ENCODE assay signal across 30 cellular contexts in genomic region chr6:105189026-105189680, GRCh38. TPM values are rescaled to one million over a fixed set of nuclear protein-coding genes. Genes with fewer than 3 reads are reported as not detected.
"Had no signal": no experiment of that assay in that cellular context is flagged by ENCODE, and none has a peak within 500 bp of the region (broad histone marks: within the 10 kb centered on the region; RNA-seq: fewer than 3 reads in every experiment).

No MANE protein-coding gene starts in this region.

- H3K4me3 ChIP-seq: esophagus muscularis mucosa, heart left ventricle had no signal

- H3K4me1 Mint-ChIP-seq: activated CD4-positive, alpha-beta memory T cell treated with anti-CD3 and anti-CD28 coated beads, Interleukin-2, amount 10 ng/mL, durations not matched to agents 7 days and 5 days; activated CD4-positive, alpha-beta T cell treated with anti-CD3 and anti-CD28 coated beads, Interleukin-2, amount 10 ng/mL, durations not matched to agents 7 days and 5 days; activated T-helper 17 cell treated with anti-CD3 and anti-CD28 coated beads, Interleukin-2, amount 50 U/mL, for 72 hours had no signal

- H3K4me3 Mint-ChIP-seq: activated CD4-positive, alpha-beta memory T cell treated with anti-CD3 and anti-CD28 coated beads, Interleukin-2, amount 10 ng/mL, durations not matched to agents 7 days and 5 days; activated CD4-positive, alpha-beta T cell treated with anti-CD3 and anti-CD28 coated beads, Interleukin-2, amount 10 ng/mL, durations not matched to agents 7 days and 5 days; activated naive CD8-positive, alpha-beta T cell; activated T-cell treated with anti-CD3 and anti-CD28 coated beads, Interleukin-2, amount 50 U/mL, for 4 hours; activated T-helper 17 cell treated with anti-CD3 and anti-CD28 coated beads, Interleukin-2, amount 50 U/mL, for 72 hours had no signal

- H3K27ac ChIP-seq: brain microvascular endothelial cell, esophagus muscularis mucosa, heart left ventricle had no signal

- H3K4me1 ChIP-seq: esophagus muscularis mucosa had no signal

- H3K9me3 ChIP-seq: esophagus muscularis mucosa, heart left ventricle had no signal

- ATAC-seq: activated T-cell treated with anti-CD3 and anti-CD28 coated beads, Interleukin-2, amount 50 U/mL, for 4 hours; activated T-helper 17 cell treated with anti-CD3 and anti-CD28 coated beads, Interleukin-2, amount 50 U/mL, for 72 hours; heart left ventricle had no signal

- H3K36me3 ChIP-seq: brain microvascular endothelial cell, esophagus muscularis mucosa, heart left ventricle had no signal

- H3K27me3 ChIP-seq: brain microvascular endothelial cell, esophagus muscularis mucosa, heart left ventricle had no signal

- H3K27ac Mint-ChIP-seq: activated CD4-positive, alpha-beta memory T cell treated with anti-CD3 and anti-CD28 coated beads, Interleukin-2, amount 10 ng/mL, durations not matched to agents 7 days and 5 days; activated CD4-positive, alpha-beta T cell treated with anti-CD3 and anti-CD28 coated beads, Interleukin-2, amount 10 ng/mL, durations not matched to agents 7 days and 5 days; activated naive CD8-positive, alpha-beta T cell; activated T-helper 17 cell treated with anti-CD3 and anti-CD28 coated beads, Interleukin-2, amount 50 U/mL, for 72 hours had no signal

- H3K36me3 Mint-ChIP-seq: activated naive CD8-positive, alpha-beta T cell had no signal

- FAIRE-seq: astrocyte, endometrium had no signal

- H3K9me3 Mint-ChIP-seq: activated CD4-positive, alpha-beta memory T cell treated with anti-CD3 and anti-CD28 coated beads, Interleukin-2, amount 10 ng/mL, durations not matched to agents 7 days and 5 days; activated CD4-positive, alpha-beta T cell treated with anti-CD3 and anti-CD28 coated beads, Interleukin-2, amount 10 ng/mL, durations not matched to agents 7 days and 5 days; activated T-cell treated with anti-CD3 and anti-CD28 coated beads, Interleukin-2, amount 50 U/mL, for 4 hours; activated T-helper 17 cell treated with anti-CD3 and anti-CD28 coated beads, Interleukin-2, amount 50 U/mL, for 72 hours had no signal

- DNase-seq: activated CD4-positive, alpha-beta memory T cell treated with anti-CD3 and anti-CD28 coated beads, Interleukin-2, amount 10 ng/mL, durations not matched to agents 7 days and 5 days; activated CD4-positive, alpha-beta T cell treated with anti-CD3 and anti-CD28 coated beads for 1 hour; activated CD4-positive, alpha-beta T cell treated with anti-CD3 and anti-CD28 coated beads for 4 hours; activated CD4-positive, alpha-beta T cell treated with anti-CD3 and anti-CD28 coated beads, Interleukin-2, amount 10 ng/mL, durations not matched to agents 7 days and 5 days; activated CD4-positive, alpha-beta T cell treated with anti-CD3 and anti-CD28 coated beads, Interleukin-2, amount 50 U/mL, for 4 hours; activated CD4-positive, CD25-positive, alpha-beta regulatory T cell; activated CD8-positive, alpha-beta memory T cell treated with anti-CD3 and anti-CD28 coated beads, Interleukin-2, amount 50 U/mL, for 48 hours; activated effector memory CD4-positive, alpha-beta T cell treated with Interleukin-2 at 50 U/mL for 16 hours; activated gamma-delta T cell treated with Interleukin-2 at 50 U/mL for 16 hours; activated naive CD4-positive, alpha-beta T cell treated with anti-CD3 and anti-CD28 coated beads, Interleukin-2, amount 50 U/mL, for 16 hours; activated naive CD4-positive, alpha-beta T cell treated with Interleukin-2 at 50 U/mL for 16 hours; activated T-cell treated with anti-CD3 and anti-CD28 coated beads for 4 hours; activated T-cell treated with anti-CD3 and anti-CD28 coated beads, Interleukin-2, amount 50 U/mL, for 4 hours; amniotic stem cell; anterior cingulate cortex; brain microvascular endothelial cell; caudate nucleus; cortex of kidney; effector CD8-positive, alpha-beta T cell; erythroblast; foreskin fibroblast; glutamatergic neuron; heart left ventricle; T-helper 2 cell had no signal

RNA-seq across cellular contexts. Expression of gene POPDC3, which starts 9.3 kb away (rescaled TPM):
- total RNA-seq: activated CD4-positive, alpha-beta memory T cell treated with anti-CD3 and anti-CD28 coated beads, Interleukin-2, amount 10 ng/mL, durations not matched to agents 7 days and 5 days; activated CD4-positive, alpha-beta T cell treated with anti-CD3 and anti-CD28 coated beads, Interleukin-2, amount 10 ng/mL, durations not matched to agents 7 days and 5 days; activated T-cell treated with anti-CD3 and anti-CD28 coated beads, Interleukin-2, amount 50 U/mL, for 4 hours; esophagus muscularis mucosa; T-helper 1 cell treated with Interleukin-12 subunit alpha and Interleukin-12 subunit beta and Interleukin-4 antibody, amounts not matched to agents 30 ng/mL and 1 ng/mL, for 36 hours had no signal
